In the genomic region with DNA sequence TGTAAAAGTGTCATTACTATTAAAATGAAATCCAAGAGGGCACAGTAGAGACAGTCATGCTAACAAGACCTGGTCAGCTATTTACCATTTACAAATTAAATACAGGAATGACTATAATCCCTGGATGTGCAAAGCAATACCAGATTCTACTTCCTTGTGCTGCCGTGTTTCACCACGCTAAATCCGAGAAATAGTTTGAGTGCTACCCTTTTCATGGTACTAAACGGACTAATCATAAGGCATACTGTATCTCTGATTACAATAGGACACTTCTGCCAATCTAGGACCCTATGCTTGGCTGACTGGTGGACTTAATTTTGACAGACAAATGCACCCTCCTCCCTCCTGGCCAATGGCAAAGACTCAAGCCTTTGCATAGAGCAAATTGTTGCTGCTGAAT, we compare ENCODE assay signal across 1 cellular context.
TF ChIP-seq lines count a peak whose summit lies in the region.

No MANE protein-coding gene starts in this region.

TF ChIP-seq in GM23338, 12 proteins besides CTCF, POLR2A, EP300 and RAD21 (continued from another document):
- TF ChIP-seq, protein P1, sequence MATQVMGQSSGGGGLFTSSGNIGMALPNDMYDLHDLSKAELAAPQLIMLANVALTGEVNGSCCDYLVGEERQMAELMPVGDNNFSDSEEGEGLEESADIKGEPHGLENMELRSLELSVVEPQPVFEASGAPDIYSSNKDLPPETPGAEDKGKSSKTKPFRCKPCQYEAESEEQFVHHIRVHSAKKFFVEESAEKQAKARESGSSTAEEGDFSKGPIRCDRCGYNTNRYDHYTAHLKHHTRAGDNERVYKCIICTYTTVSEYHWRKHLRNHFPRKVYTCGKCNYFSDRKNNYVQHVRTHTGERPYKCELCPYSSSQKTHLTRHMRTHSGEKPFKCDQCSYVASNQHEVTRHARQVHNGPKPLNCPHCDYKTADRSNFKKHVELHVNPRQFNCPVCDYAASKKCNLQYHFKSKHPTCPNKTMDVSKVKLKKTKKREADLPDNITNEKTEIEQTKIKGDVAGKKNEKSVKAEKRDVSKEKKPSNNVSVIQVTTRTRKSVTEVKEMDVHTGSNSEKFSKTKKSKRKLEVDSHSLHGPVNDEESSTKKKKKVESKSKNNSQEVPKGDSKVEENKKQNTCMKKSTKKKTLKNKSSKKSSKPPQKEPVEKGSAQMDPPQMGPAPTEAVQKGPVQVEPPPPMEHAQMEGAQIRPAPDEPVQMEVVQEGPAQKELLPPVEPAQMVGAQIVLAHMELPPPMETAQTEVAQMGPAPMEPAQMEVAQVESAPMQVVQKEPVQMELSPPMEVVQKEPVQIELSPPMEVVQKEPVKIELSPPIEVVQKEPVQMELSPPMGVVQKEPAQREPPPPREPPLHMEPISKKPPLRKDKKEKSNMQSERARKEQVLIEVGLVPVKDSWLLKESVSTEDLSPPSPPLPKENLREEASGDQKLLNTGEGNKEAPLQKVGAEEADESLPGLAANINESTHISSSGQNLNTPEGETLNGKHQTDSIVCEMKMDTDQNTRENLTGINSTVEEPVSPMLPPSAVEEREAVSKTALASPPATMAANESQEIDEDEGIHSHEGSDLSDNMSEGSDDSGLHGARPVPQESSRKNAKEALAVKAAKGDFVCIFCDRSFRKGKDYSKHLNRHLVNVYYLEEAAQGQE (IDR thresholded peaks at IDR 0.05; ENCODE audit: unreplicated experiment), result no peak
- TF ChIP-seq EZH2phosphoT487 (IDR thresholded peaks at IDR 0.05; ENCODE audit: unreplicated experiment) (no peak), NANOG (IDR thresholded peaks at IDR 0.05; ENCODE audit: borderline replicate concordance) (no peak), STAT1 (IDR thresholded peaks at IDR 0.05; ENCODE audit: unreplicated experiment) (no peak), POLR2AphosphoS5 (IDR thresholded peaks at IDR 0.05; ENCODE audit: low read depth) (no peak), EZH2 (IDR thresholded peaks at IDR 0.05; ENCODE audit: low read depth, unreplicated experiment) (no peak), ZNF114 (CRISPR knock-in tag; IDR thresholded peaks at IDR 0.05) (no peak), CREB1 (CRISPR knock-in tag; IDR thresholded peaks at IDR 0.05; ENCODE audit: low read depth) (no peak), ZNF331 (CRISPR knock-in tag; IDR thresholded peaks at IDR 0.05; ENCODE audit: low read depth) (no peak)
- TF ChIP-seq, protein P2, sequence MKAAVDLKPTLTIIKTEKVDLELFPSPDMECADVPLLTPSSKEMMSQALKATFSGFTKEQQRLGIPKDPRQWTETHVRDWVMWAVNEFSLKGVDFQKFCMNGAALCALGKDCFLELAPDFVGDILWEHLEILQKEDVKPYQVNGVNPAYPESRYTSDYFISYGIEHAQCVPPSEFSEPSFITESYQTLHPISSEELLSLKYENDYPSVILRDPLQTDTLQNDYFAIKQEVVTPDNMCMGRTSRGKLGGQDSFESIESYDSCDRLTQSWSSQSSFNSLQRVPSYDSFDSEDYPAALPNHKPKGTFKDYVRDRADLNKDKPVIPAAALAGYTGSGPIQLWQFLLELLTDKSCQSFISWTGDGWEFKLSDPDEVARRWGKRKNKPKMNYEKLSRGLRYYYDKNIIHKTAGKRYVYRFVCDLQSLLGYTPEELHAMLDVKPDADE (IDR thresholded peaks at IDR 0.05), result no peak
- TF ChIP-seq, protein P3, sequence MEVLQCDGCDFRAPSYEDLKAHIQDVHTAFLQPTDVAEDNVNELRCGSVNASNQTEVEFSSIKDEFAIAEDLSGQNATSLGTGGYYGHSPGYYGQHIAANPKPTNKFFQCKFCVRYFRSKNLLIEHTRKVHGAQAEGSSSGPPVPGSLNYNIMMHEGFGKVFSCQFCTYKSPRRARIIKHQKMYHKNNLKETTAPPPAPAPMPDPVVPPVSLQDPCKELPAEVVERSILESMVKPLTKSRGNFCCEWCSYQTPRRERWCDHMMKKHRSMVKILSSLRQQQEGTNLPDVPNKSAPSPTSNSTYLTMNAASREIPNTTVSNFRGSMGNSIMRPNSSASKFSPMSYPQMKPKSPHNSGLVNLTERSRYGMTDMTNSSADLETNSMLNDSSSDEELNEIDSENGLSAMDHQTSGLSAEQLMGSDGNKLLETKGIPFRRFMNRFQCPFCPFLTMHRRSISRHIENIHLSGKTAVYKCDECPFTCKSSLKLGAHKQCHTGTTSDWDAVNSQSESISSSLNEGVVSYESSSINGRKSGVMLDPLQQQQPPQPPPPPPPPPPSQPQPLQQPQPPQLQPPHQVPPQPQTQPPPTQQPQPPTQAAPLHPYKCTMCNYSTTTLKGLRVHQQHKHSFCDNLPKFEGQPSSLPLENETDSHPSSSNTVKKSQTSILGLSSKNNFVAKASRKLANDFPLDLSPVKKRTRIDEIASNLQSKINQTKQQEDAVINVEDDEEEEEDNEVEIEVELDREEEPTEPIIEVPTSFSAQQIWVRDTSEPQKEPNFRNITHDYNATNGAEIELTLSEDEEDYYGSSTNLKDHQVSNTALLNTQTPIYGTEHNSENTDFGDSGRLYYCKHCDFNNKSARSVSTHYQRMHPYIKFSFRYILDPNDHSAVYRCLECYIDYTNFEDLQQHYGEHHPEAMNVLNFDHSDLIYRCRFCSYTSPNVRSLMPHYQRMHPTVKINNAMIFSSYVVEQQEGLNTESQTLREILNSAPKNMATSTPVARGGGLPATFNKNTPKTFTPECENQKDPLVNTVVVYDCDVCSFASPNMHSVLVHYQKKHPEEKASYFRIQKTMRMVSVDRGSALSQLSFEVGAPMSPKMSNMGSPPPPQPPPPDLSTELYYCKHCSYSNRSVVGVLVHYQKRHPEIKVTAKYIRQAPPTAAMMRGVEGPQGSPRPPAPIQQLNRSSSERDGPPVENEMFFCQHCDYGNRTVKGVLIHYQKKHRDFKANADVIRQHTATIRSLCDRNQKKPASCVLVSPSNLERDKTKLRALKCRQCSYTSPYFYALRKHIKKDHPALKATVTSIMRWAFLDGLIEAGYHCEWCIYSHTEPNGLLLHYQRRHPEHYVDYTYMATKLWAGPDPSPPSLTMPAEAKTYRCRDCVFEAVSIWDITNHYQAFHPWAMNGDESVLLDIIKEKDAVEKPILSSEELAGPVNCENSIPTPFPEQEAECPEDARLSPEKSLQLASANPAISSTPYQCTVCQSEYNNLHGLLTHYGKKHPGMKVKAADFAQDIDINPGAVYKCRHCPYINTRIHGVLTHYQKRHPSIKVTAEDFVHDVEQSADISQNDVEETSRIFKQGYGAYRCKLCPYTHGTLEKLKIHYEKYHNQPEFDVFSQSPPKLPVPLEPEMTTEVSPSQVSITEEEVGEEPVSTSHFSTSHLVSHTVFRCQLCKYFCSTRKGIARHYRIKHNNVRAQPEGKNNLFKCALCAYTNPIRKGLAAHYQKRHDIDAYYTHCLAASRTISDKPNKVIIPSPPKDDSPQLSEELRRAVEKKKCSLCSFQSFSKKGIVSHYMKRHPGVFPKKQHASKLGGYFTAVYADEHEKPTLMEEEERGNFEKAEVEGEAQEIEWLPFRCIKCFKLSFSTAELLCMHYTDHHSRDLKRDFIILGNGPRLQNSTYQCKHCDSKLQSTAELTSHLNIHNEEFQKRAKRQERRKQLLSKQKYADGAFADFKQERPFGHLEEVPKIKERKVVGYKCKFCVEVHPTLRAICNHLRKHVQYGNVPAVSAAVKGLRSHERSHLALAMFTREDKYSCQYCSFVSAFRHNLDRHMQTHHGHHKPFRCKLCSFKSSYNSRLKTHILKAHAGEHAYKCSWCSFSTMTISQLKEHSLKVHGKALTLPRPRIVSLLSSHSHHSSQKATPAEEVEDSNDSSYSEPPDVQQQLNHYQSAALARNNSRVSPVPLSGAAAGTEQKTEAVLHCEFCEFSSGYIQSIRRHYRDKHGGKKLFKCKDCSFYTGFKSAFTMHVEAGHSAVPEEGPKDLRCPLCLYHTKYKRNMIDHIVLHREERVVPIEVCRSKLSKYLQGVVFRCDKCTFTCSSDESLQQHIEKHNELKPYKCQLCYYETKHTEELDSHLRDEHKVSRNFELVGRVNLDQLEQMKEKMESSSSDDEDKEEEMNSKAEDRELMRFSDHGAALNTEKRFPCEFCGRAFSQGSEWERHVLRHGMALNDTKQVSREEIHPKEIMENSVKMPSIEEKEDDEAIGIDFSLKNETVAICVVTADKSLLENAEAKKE (CRISPR knock-in tag; IDR thresholded peaks at IDR 0.05), result no peak
TF ChIP-seq in GM23338: peak in this region for 0.
